17 cellular contexts compared by ENCODE assay signal in genomic region chr17:3739422-3740124, GRCh38. TPM values are rescaled to one million over a fixed set of nuclear protein-coding genes. Genes with fewer than 3 reads are reported as not detected.
DNase-seq lines count a peak whose midpoint lies in the region; ATAC-seq, FAIRE-seq and TF ChIP-seq lines count a peak whose summit lies in the region.
"Had no signal": no experiment of that assay in that cellular context is flagged by ENCODE, and none has a peak within 500 bp of the region (broad histone marks: within the 10 kb centered on the region; RNA-seq: fewer than 3 reads in every experiment).

No MANE protein-coding gene starts in this region.

- H3K27me3 ChIP-seq in aorta (ENCODE audit: control insufficient read depth in 1 of 2, insufficient read depth in 2 of 2, low read length in 1 of 2) = no peaks in the 10 kb centered on the region
- H3K27me3 ChIP-seq: brain microvascular endothelial cell, right atrium auricular region had no signal

- H3K27ac Mint-ChIP-seq in stimulated activated naive CD8-positive, alpha-beta T cell treated with anti-CD3 and anti-CD28 coated beads, Interleukin-15, Interleukin-2, amounts not matched to agents 100 ng/mL and 50 ng/mL, for 24 hours = peak overlapping the region; percentile 59
- H3K27ac Mint-ChIP-seq in T-helper 17 cell (peak overlapping the region; percentile 87), type B pancreatic cell (peak overlapping the region; percentile 73)

- ATAC-seq in stimulated activated naive CD8-positive, alpha-beta T cell treated with anti-CD3 and anti-CD28 coated beads, Interleukin-15, Interleukin-2, amounts not matched to agents 100 U/mL and 50 U/mL, for 24 hours = no peak
- ATAC-seq in T-helper 17 cell (no peak), esophagus mucosa (no peak), aorta (ENCODE audit: low FRiP score) (no peak)
- ATAC-seq: SK-N-SH treated with all-trans-retinoic acid at 6 μM for 48 hours had no signal

- H3K27ac ChIP-seq in kidney (ENCODE audit: low read depth in 2 of 2, low read length in 2 of 2) (no peak overlapping the region), aorta (ENCODE audit: low read depth in 1 of 2, low read length in 2 of 2) (no peak overlapping the region)
- H3K27ac ChIP-seq: brain microvascular endothelial cell had no signal

- intact Hi-C loops in kidney (cut with DNase I) = loop anchor here (10.0 kb wide), 1 partner anchor 105 kb away; the partner anchor contains the start of gene NCBP3
- intact Hi-C loops in aorta (cut with DNase I) = loop anchor here (5.0 to 10.0 kb wide), 2 partner anchors 105 to 268 kb away; partner anchors contain the start of gene NCBP3 (in 1 of the 2)

- H3K4me3 ChIP-seq in kidney (ENCODE audit: low read length in 2 of 2) (no peak overlapping the region), aorta (ENCODE audit: low read length in 2 of 2) (no peak overlapping the region)
- H3K4me3 ChIP-seq: right atrium auricular region had no signal

- TF ChIP-seq CTCF in kidney (IDR thresholded peaks at IDR 0.05; ENCODE audit: borderline replicate concordance, extremely low read depth, insufficient read depth) (no peak), type B pancreatic cell (conservative IDR thresholded peaks at IDR 0.05) (no peak)

- H3K4me3 Mint-ChIP-seq in stimulated activated naive CD8-positive, alpha-beta T cell treated with anti-CD3 and anti-CD28 coated beads, Interleukin-15, Interleukin-2, amounts not matched to agents 100 ng/mL and 50 ng/mL, for 24 hours = no peak overlapping the region
- H3K4me3 Mint-ChIP-seq in T-helper 17 cell (peak overlapping the region; percentile 79), type B pancreatic cell (no peak overlapping the region)
- H3K4me3 Mint-ChIP-seq: activated naive CD4-positive, alpha-beta T cell treated with anti-CD3 and anti-CD28 coated beads, Interleukin-2, amount 10 ng/mL, durations not matched to agents 7 days and 5 days; neural crest cell had no signal

- 81 to 84% methylated on average over 15 to 16 of the region's 16 CpGs for WGBS in aorta, 2 donors

- H3K4me1 Mint-ChIP-seq in stimulated activated naive CD8-positive, alpha-beta T cell treated with anti-CD3 and anti-CD28 coated beads, Interleukin-15, Interleukin-2, amounts not matched to agents 100 ng/mL and 50 ng/mL, for 24 hours (ENCODE audit: low read depth) = peaks cover 42% of the 10 kb centered on the region
- H3K4me1 Mint-ChIP-seq in T-helper 17 cell = peaks cover 26% of the 10 kb centered on the region
- H3K4me1 Mint-ChIP-seq in type B pancreatic cell (ENCODE audit: unreplicated experiment) = peaks cover 15% of the 10 kb centered on the region

- H3K36me3 ChIP-seq in kidney (ENCODE audit: control insufficient read depth in 1 of 2, insufficient read depth in 2 of 2, low read length in 2 of 2) = no peaks in the 10 kb centered on the region
- H3K36me3 ChIP-seq in aorta (ENCODE audit: control insufficient read depth in 1 of 2, insufficient read depth in 2 of 2, low read length in 1 of 2) = no peaks in the 10 kb centered on the region
- H3K36me3 ChIP-seq: brain microvascular endothelial cell, right atrium auricular region had no signal

- no peaks in the 10 kb centered on the region for H3K9me3 Mint-ChIP-seq in stimulated activated naive CD8-positive, alpha-beta T cell treated with anti-CD3 and anti-CD28 coated beads, Interleukin-15, Interleukin-2, amounts not matched to agents 100 ng/mL and 50 ng/mL, for 24 hours
- no peaks in the 10 kb centered on the region for H3K9me3 Mint-ChIP-seq in type B pancreatic cell
- H3K9me3 Mint-ChIP-seq: activated naive CD4-positive, alpha-beta T cell treated with anti-CD3 and anti-CD28 coated beads, Interleukin-2, amount 10 ng/mL, durations not matched to agents 7 days and 5 days; neural crest cell had no signal

- no peaks in the 10 kb centered on the region for H3K36me3 Mint-ChIP-seq in stimulated activated naive CD8-positive, alpha-beta T cell treated with anti-CD3 and anti-CD28 coated beads, Interleukin-15, Interleukin-2, amounts not matched to agents 100 ng/mL and 50 ng/mL, for 24 hours (ENCODE audit: low read depth)
- H3K36me3 Mint-ChIP-seq in T-helper 17 cell (ENCODE audit: low read depth) (no peaks in the 10 kb centered on the region), type B pancreatic cell (no peaks in the 10 kb centered on the region)
- H3K36me3 Mint-ChIP-seq: activated naive CD4-positive, alpha-beta T cell treated with anti-CD3 and anti-CD28 coated beads, Interleukin-2, amount 10 ng/mL, durations not matched to agents 7 days and 5 days had no signal

- peaks cover 8% of the 10 kb centered on the region for H3K27me3 Mint-ChIP-seq in stimulated activated naive CD8-positive, alpha-beta T cell treated with anti-CD3 and anti-CD28 coated beads, Interleukin-15, Interleukin-2, amounts not matched to agents 100 ng/mL and 50 ng/mL, for 24 hours
- H3K27me3 Mint-ChIP-seq in T-helper 17 cell (no peaks in the 10 kb centered on the region), type B pancreatic cell (peaks cover 6% of the 10 kb centered on the region)

- no peak for DNase-seq in stimulated activated naive CD8-positive, alpha-beta T cell treated with anti-CD3 and anti-CD28 coated beads, Interleukin-15, Interleukin-2, amounts not matched to agents 100 U/mL and 50 U/mL, for 24 hours
- DNase-seq in T-helper 17 cell (no peak), kidney (peak; percentile 51), type B pancreatic cell (ENCODE audit: extremely low spot score, unreplicated experiment) (no peak), aorta (no peak), NCI-H748 (lab: John Stamatoyannopoulos, UW; ENCODE audit: unreplicated experiment) (no peak)
- DNase-seq: brain microvascular endothelial cell, DMS153, islet precursor cell, NCI-H2081 had no signal

- no peak for FAIRE-seq in kidney (lab: Jason Lieb, UNC)
- FAIRE-seq: H54 had no signal

- no peaks in the 10 kb centered on the region for H3K9me3 ChIP-seq in T-helper 17 cell (ENCODE audit: control insufficient read depth, low read length, poor library complexity, severe bottlenecking)
- H3K9me3 ChIP-seq in kidney (ENCODE audit: control insufficient read depth in 1 of 2, low read length in 2 of 2) = no peaks in the 10 kb centered on the region
- no peaks in the 10 kb centered on the region for H3K9me3 ChIP-seq in aorta (ENCODE audit: control insufficient read depth, low read length)
- H3K9me3 ChIP-seq: right atrium auricular region had no signal

- peaks cover 0 to 6% of the 10 kb centered on the region in 2 donors for H3K4me1 ChIP-seq in kidney (ENCODE audit: control insufficient read depth in 1 of 2, insufficient read depth in 1 of 2, low read depth in 1 of 2, low read length in 2 of 2)
- no peaks in the 10 kb centered on the region for H3K4me1 ChIP-seq in aorta (ENCODE audit: control insufficient read depth in 1 of 2, insufficient read depth in 2 of 2, low read length in 2 of 2)

- H3K9ac ChIP-seq in kidney (ENCODE audit: low read length in 2 of 2) = no peak overlapping the region

RNA-seq across cellular contexts. Expression of gene HASPIN, which starts 15.9 kb away (rescaled TPM):
- total RNA-seq in T-helper 17 cell (under 1 TPM; 0.22 to 0.31 TPM), kidney (0.38 TPM), type B pancreatic cell (ENCODE audit: low replicate concordance) (5.2 and 13.1 TPM in 2 replicates), esophagus mucosa (3.4 TPM), aorta (under 1 TPM; 0.13 to 0.27 TPM)
- polyA plus RNA-seq in kidney (ENCODE audit: insufficient read depth, low read depth, low replicate concordance) (not detected), aorta (not detected)
- total RNA-seq: right atrium auricular region had no signal

RNA-seq across cellular contexts. Expression of gene P2RX5, which starts 43.6 kb away (rescaled TPM):
- total RNA-seq in T-helper 17 cell (10 to 100 TPM; 21.8 to 34.2 TPM), kidney (8.4 TPM), type B pancreatic cell (ENCODE audit: low replicate concordance) (0.69 and 1.3 TPM in 2 replicates), esophagus mucosa (0.72 TPM), aorta (1 to 10 TPM; 1.0 to 1.3 TPM)
- polyA plus RNA-seq in kidney (ENCODE audit: insufficient read depth, low read depth, low replicate concordance) (not detected), aorta (1 to 10 TPM in 1 of 2 donors, under 1 TPM in 1; 0.61 to 4.9 TPM)
